10 cellular contexts compared by ENCODE assay signal in genomic region chr15:69080203-69080957, GRCh38.
DNase-seq lines count a peak whose midpoint lies in the region; ATAC-seq and TF ChIP-seq lines count a peak whose summit lies in the region.
"Had no signal": no experiment of that assay in that cellular context is flagged by ENCODE, and none has a peak within 500 bp of the region (broad histone marks: within the 10 kb centered on the region; RNA-seq: fewer than 3 reads in every experiment).

No MANE protein-coding gene starts in this region.

- H3K27me3 Mint-ChIP-seq in GM23338 (ENCODE audit: insufficient read depth, low read depth, poor library complexity): peaks cover 20% of the 10 kb centered on the region
- H3K27me3 Mint-ChIP-seq in nephron progenitor cell (ENCODE audit: low read depth, poor library complexity): peaks cover 72% of the 10 kb centered on the region
- H3K27me3 Mint-ChIP-seq in natural killer cell treated with Interleukin-12 subunit alpha and Interleukin-12 subunit beta and Interleukin-15 and Interleukin-18, amount 100 ng/mL, for 72 hours: peaks cover 26 to 35% of the 10 kb centered on the region in 2 donors

- H4K20me1 ChIP-seq in GM23338 (replicated peaks; ENCODE audit: insufficient read depth): no peaks in the 10 kb centered on the region

- H3K4me1 ChIP-seq in GM23338 (ENCODE audit: insufficient read depth): peaks cover 42% of the 10 kb centered on the region
- H3K4me1 ChIP-seq in breast epithelium: peaks cover 9 to 19% of the 10 kb centered on the region in 2 donors

- H3K4me3 Mint-ChIP-seq in GM23338 (no peak overlapping the region), nephron progenitor cell (peak overlapping the region; percentile 21)
- no peak overlapping the region for H3K4me3 Mint-ChIP-seq in natural killer cell treated with Interleukin-12 subunit alpha and Interleukin-12 subunit beta and Interleukin-15 and Interleukin-18, amount 100 ng/mL, for 72 hours
- H3K4me3 Mint-ChIP-seq: activated CD4-positive, alpha-beta T cell treated with anti-CD3 and anti-CD28 coated beads for 36 hours; stimulated activated memory B cell treated with anti-CD40 and anti-IgM and Interleukin-4, amounts not matched to agents 10 μg/mL and 1 μg/mL and 100 μg/mL, for 72 hours had no signal

- H3K4me3 ChIP-seq in GM23338 (no peak overlapping the region), breast epithelium (no peak overlapping the region)
- H3K4me3 ChIP-seq: esophagus muscularis mucosa had no signal

- H2AFZ ChIP-seq in GM23338: 0 out of 2 replicates have a peak overlapping the region, but pooled peaks have one; percentile 1

- intact Hi-C loops in breast epithelium (cut with DNase I; ENCODE audit: low total_unique reads): no loop called here

- H3K27ac Mint-ChIP-seq in GM23338 (no peak overlapping the region), nephron progenitor cell (no peak overlapping the region)
- no peak overlapping the region for H3K27ac Mint-ChIP-seq in natural killer cell treated with Interleukin-12 subunit alpha and Interleukin-12 subunit beta and Interleukin-15 and Interleukin-18, amount 100 ng/mL, for 72 hours
- H3K27ac Mint-ChIP-seq: activated CD4-positive, alpha-beta T cell treated with anti-CD3 and anti-CD28 coated beads for 36 hours; stimulated activated memory B cell treated with anti-CD40 and anti-IgM and Interleukin-4, amounts not matched to agents 10 μg/mL and 1 μg/mL and 100 μg/mL, for 72 hours had no signal

- H3K36me3 Mint-ChIP-seq in GM23338 (ENCODE audit: low read depth) (no peaks in the 10 kb centered on the region; the same call in 2 of the 3 replicates), nephron progenitor cell (ENCODE audit: low read depth) (no peaks in the 10 kb centered on the region)
- no peaks in the 10 kb centered on the region for H3K36me3 Mint-ChIP-seq in natural killer cell treated with Interleukin-12 subunit alpha and Interleukin-12 subunit beta and Interleukin-15 and Interleukin-18, amount 100 ng/mL, for 72 hours
- H3K36me3 Mint-ChIP-seq: stimulated activated memory B cell treated with anti-CD40 and anti-IgM and Interleukin-4, amounts not matched to agents 10 μg/mL and 1 μg/mL and 100 μg/mL, for 72 hours had no signal

- DNase-seq in GM23338 (ENCODE audit: low spot score): peak; percentile 74
- peak; percentile 26 for DNase-seq in NCI-H2196 treated with DMSO at 0.1 percent for 48 hours (lab: John Stamatoyannopoulos, UW; ENCODE audit: unreplicated experiment)
- DNase-seq in breast epithelium (ENCODE audit: low spot score in 2 of 2): no peak
- DNase-seq in nephron progenitor cell: no peak
- DNase-seq in inferior parietal cortex (ENCODE audit: extremely low spot score): no peak
- no peak for DNase-seq in natural killer cell treated with Interleukin-12 subunit alpha and Interleukin-12 subunit beta and Interleukin-15 and Interleukin-18, amount 100 ng/mL, for 72 hours (ENCODE audit: low spot score)
- DNase-seq: activated CD4-positive, alpha-beta T cell treated with anti-CD3 and anti-CD28 coated beads for 36 hours had no signal

- H3K4me2 ChIP-seq in GM23338: peak overlapping the region; percentile 35; the same call in 1 of the 2 replicates

- TF ChIP-seq POLR2A in breast epithelium (IDR thresholded peaks at IDR 0.05): no peak

- ATAC-seq in GM23338 (peak; percentile 86), GM18519 (IDR thresholded peaks at IDR 0.05; ENCODE audit: low FRiP score, unreplicated experiment) (no peak)
- no peak for ATAC-seq in natural killer cell treated with Interleukin-12 subunit alpha and Interleukin-12 subunit beta and Interleukin-15 and Interleukin-18, amount 100 ng/mL, for 72 hours
- ATAC-seq: activated CD4-positive, alpha-beta T cell treated with anti-CD3 and anti-CD28 coated beads for 36 hours; stimulated activated memory B cell treated with anti-CD40 and anti-IgM and Interleukin-4, amounts not matched to agents 10 μg/mL and 1 μg/mL and 100 μg/mL, for 72 hours had no signal

- H3K27me3 ChIP-seq in GM23338 (ENCODE audit: insufficient read depth): no peaks in the 10 kb centered on the region
- no peaks in the 10 kb centered on the region for H3K27me3 ChIP-seq in breast epithelium

- H3K9me2 ChIP-seq in GM23338 (ENCODE audit: insufficient read depth): no peaks in the 10 kb centered on the region

- H3F3A ChIP-seq in GM23338 (replicated peaks; ENCODE audit: low read depth): 0 out of 2 replicates have a peak, but pooled peaks cover under 1% of the 10 kb centered on the region

- H3K9me3 Mint-ChIP-seq in GM23338 (no peaks in the 10 kb centered on the region), nephron progenitor cell (peaks cover 3% of the 10 kb centered on the region)
- no peaks in the 10 kb centered on the region for H3K9me3 Mint-ChIP-seq in natural killer cell treated with Interleukin-12 subunit alpha and Interleukin-12 subunit beta and Interleukin-15 and Interleukin-18, amount 100 ng/mL, for 72 hours
- H3K9me3 Mint-ChIP-seq: stimulated activated memory B cell treated with anti-CD40 and anti-IgM and Interleukin-4, amounts not matched to agents 10 μg/mL and 1 μg/mL and 100 μg/mL, for 72 hours had no signal

- TF ChIP-seq CTCF in GM23338 (conservative IDR thresholded peaks at IDR 0.05; ENCODE audit: low read depth in 2 of 2) (no peak), breast epithelium (IDR thresholded peaks at IDR 0.05) (no peak), nephron progenitor cell (IDR thresholded peaks at IDR 0.05) (no peak)

- no peaks in the 10 kb centered on the region for H3K36me3 ChIP-seq in GM23338 (ENCODE audit: insufficient read depth)
- no peaks in the 10 kb centered on the region for H3K36me3 ChIP-seq in breast epithelium
- H3K36me3 ChIP-seq: esophagus muscularis mucosa had no signal

- H3K4me1 Mint-ChIP-seq in GM23338: peaks cover 54% of the 10 kb centered on the region
- H3K4me1 Mint-ChIP-seq in nephron progenitor cell: peaks cover 44% of the 10 kb centered on the region
- peaks cover 0 to 6% of the 10 kb centered on the region in 2 donors for H3K4me1 Mint-ChIP-seq in natural killer cell treated with Interleukin-12 subunit alpha and Interleukin-12 subunit beta and Interleukin-15 and Interleukin-18, amount 100 ng/mL, for 72 hours (ENCODE audit: low read depth in 2 of 2)

- no peaks in the 10 kb centered on the region for H3K9me3 ChIP-seq in breast epithelium
- H3K9me3 ChIP-seq: esophagus muscularis mucosa had no signal

- H3K27ac ChIP-seq in GM23338 (ENCODE audit: low read depth) (no peak overlapping the region), breast epithelium (peak overlapping the region; percentile 87)

- H3K79me2 ChIP-seq in GM23338 (replicated peaks; ENCODE audit: insufficient read depth): no peaks in the 10 kb centered on the region

TF ChIP-seq in GM23338, 12 proteins besides CTCF, POLR2A, EP300 and RAD21 (continues in another document):
- no peak for TF ChIP-seq ETS1 (IDR thresholded peaks at IDR 0.05)

Comparison
In these comparisons a context has a peak if more than half of its experiments do, and no peak if none do; other contexts are left out.
1. DNase-seq: peak in GM23338 (single experiment) and NCI-H2196 treated with DMSO at 0.1 percent for 48 hours (single experiment); none in breast epithelium (0 of 2), nephron progenitor cell (single experiment), inferior parietal cortex (single experiment) and natural killer cell treated with Interleukin-12 subunit alpha and Interleukin-12 subunit beta and Interleukin-15 and Interleukin-18, amount 100 ng/mL, for 72 hours (single experiment).